In the genomic region with DNA sequence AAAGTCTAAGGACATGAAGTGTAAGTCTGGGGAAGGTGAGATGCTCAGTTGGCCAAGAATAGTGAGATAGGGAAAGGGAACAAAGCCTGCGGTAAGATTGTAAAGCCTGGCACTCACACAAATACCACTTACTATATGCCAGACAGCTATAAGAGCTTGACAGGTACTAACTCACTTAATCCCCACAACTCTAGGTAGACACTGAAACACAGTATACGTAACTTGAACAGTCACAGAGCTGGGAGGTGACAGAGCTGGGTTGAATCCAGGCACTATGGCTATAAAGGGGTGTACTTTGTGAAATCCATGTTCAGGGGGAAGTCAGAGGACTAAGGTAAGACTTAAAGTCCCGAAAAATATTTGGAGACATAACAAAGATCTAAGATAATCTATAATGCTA, we compare ENCODE assay signal across 23 cellular contexts.
"Had no signal": no experiment of that assay in that cellular context is flagged by ENCODE, and none has a peak within 500 bp of the region (broad histone marks: within the 10 kb centered on the region; RNA-seq: fewer than 3 reads in every experiment).

No MANE protein-coding gene starts in this region.

- DNase-seq: activated CD4-positive, alpha-beta memory T cell treated with anti-CD3 and anti-CD28 coated beads for 36 hours; activated CD4-positive, alpha-beta T cell treated with anti-CD3 and anti-CD28 coated beads for 36 hours; activated naive CD4-positive, alpha-beta T cell treated with Interleukin-2 at 50 U/mL for 16 hours; activated naive CD8-positive, alpha-beta T cell treated with anti-CD3 and anti-CD28 coated beads, Interleukin-2, amount 10 ng/mL, durations not matched to agents 7 days and 5 days; amygdala; body of pancreas; central memory CD4-positive, alpha-beta T cell; dorsolateral prefrontal cortex; foreskin keratinocyte; left cardiac atrium; mammary epithelial cell; naive thymus-derived CD8-positive, alpha-beta T cell; right lobe of liver; small intestine; stimulated activated CD4-positive, alpha-beta T cell treated with anti-CD3 and anti-CD28 coated beads, Interleukin-15, amount 100 ng/mL, for 24 hours; stimulated activated CD4-positive, alpha-beta T cell treated with anti-CD3 and anti-CD28 coated beads, Interleukin-2, amount 100 ng/mL, for 48 hours; stimulated activated naive CD4-positive, alpha-beta T cell; T-helper 2 cell; thyroid gland had no signal

- H3K9me3 ChIP-seq: body of pancreas, neutrophil, right lobe of liver, thyroid gland had no signal

- H3K4me1 ChIP-seq: parathyroid adenoma, thyroid gland had no signal

- H3K36me3 ChIP-seq: neutrophil, right lobe of liver, thyroid gland had no signal

- H3K9ac ChIP-seq: parathyroid adenoma had no signal

- ATAC-seq: activated CD4-positive, alpha-beta T cell treated with anti-CD3 and anti-CD28 coated beads for 36 hours; body of pancreas; foreskin keratinocyte; left cardiac atrium; naive thymus-derived CD8-positive, alpha-beta T cell had no signal

- H3K27ac Mint-ChIP-seq: activated CD4-positive, alpha-beta memory T cell treated with anti-CD3 and anti-CD28 coated beads for 36 hours; activated CD4-positive, alpha-beta T cell treated with anti-CD3 and anti-CD28 coated beads for 36 hours; activated naive CD8-positive, alpha-beta T cell treated with anti-CD3 and anti-CD28 coated beads, Interleukin-2, amount 10 ng/mL, durations not matched to agents 7 days and 5 days had no signal

- H3K27me3 ChIP-seq: body of pancreas, dorsolateral prefrontal cortex, foreskin keratinocyte, hepatocyte, neutrophil, right lobe of liver, thyroid gland had no signal

- H3K9me3 Mint-ChIP-seq: activated CD4-positive, alpha-beta memory T cell treated with anti-CD3 and anti-CD28 coated beads for 36 hours; activated naive CD8-positive, alpha-beta T cell treated with anti-CD3 and anti-CD28 coated beads, Interleukin-2, amount 10 ng/mL, durations not matched to agents 7 days and 5 days; naive thymus-derived CD8-positive, alpha-beta T cell had no signal

- H3K36me3 Mint-ChIP-seq: activated CD4-positive, alpha-beta memory T cell treated with anti-CD3 and anti-CD28 coated beads for 36 hours; naive thymus-derived CD8-positive, alpha-beta T cell had no signal

- H3K4me3 ChIP-seq: body of pancreas, dorsolateral prefrontal cortex, hepatocyte, right lobe of liver, thyroid gland had no signal

- H3K27me3 Mint-ChIP-seq: activated CD4-positive, alpha-beta memory T cell treated with anti-CD3 and anti-CD28 coated beads for 36 hours; activated CD4-positive, alpha-beta T cell treated with anti-CD3 and anti-CD28 coated beads for 36 hours; activated naive CD8-positive, alpha-beta T cell treated with anti-CD3 and anti-CD28 coated beads, Interleukin-2, amount 10 ng/mL, durations not matched to agents 7 days and 5 days; naive thymus-derived CD8-positive, alpha-beta T cell had no signal

- H3K4me2 ChIP-seq: hepatocyte had no signal

- H3K4me3 Mint-ChIP-seq: activated CD4-positive, alpha-beta memory T cell treated with anti-CD3 and anti-CD28 coated beads for 36 hours; activated CD4-positive, alpha-beta T cell treated with anti-CD3 and anti-CD28 coated beads for 36 hours; activated naive CD8-positive, alpha-beta T cell treated with anti-CD3 and anti-CD28 coated beads, Interleukin-2, amount 10 ng/mL, durations not matched to agents 7 days and 5 days; naive thymus-derived CD8-positive, alpha-beta T cell had no signal

- H3K27ac ChIP-seq: body of pancreas, dorsolateral prefrontal cortex, epithelial cell of prostate, foreskin keratinocyte, hepatocyte, neutrophil, parathyroid adenoma, right lobe of liver, thyroid gland had no signal

- H2AFZ ChIP-seq: hepatocyte, parathyroid adenoma had no signal
